In the genomic region with DNA sequence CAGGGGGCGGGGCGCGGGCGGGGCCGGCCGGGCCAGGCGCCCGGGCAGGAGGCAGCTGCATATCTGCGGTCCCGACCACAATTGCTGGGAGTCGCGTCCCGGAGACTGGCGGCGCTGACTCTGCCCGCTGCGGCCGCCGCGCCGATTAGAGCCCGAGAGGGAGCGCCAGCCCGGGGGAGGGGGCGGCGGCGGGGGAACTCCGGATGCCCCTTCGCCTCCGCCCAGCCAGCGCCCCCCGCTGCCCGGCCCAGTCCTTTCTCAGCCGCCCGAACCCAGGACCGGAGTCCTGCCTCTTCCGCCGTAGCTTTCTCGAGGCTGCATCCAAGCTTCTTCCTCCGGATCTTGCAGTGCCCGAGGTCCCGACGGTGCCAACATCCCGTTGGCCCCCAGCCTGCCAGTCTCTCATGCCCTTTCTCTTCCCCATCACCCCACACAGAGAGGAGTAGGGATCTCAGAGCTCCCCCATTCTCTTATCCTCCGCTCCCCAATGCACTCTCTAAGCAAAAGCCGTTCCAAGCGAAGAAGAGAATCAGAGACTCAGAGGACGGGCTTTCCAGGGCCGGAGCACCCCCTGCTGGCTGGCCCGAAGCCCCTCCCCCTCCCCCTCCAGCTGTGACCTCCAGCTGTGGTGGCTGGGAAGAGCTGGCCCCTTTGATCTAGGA, we compare ENCODE assay signal across 7 cellular contexts. TPM values are rescaled to one million over a fixed set of nuclear protein-coding genes. Genes with fewer than 3 reads are reported as not detected.
A peak's percentile ranks its signal among the peaks of the same experiment; 100 is the strongest.
DNase-seq lines count a peak whose midpoint lies in the region; ATAC-seq and TF ChIP-seq lines count a peak whose summit lies in the region.

No MANE protein-coding gene starts in this region.

- peak; percentile 79 for TF ChIP-seq CTCF in fibroblast of the aortic adventitia (IDR thresholded peaks at IDR 0.05; ENCODE audit: insufficient read depth, low read length)
- peak; percentile 53 to 74 (median 62) for TF ChIP-seq CTCF in nephron (IDR thresholded peaks at IDR 0.05; ENCODE audit: unreplicated experiment in 3 of 3)

- peak overlapping the region; percentile 74 for H3K4me3 ChIP-seq in fibroblast of the aortic adventitia (ENCODE audit: low read depth, low read length)

- peak; percentile 65 for ATAC-seq in GM18498 (IDR thresholded peaks at IDR 0.05; ENCODE audit: unreplicated experiment)

- peak overlapping the region; percentile 89 to 96 (median 92) for H3K27ac Mint-ChIP-seq in nephron
- peak overlapping the region; percentile 76 for H3K27ac Mint-ChIP-seq in stimulated activated naive CD8-positive, alpha-beta T cell treated with anti-CD3 and anti-CD28 coated beads, Interleukin-15, Interleukin-2, amounts not matched to agents 100 ng/mL and 50 ng/mL, for 24 hours

- H3K9me3 Mint-ChIP-seq in nephron = no peaks in the 10 kb centered on the region
- no peaks in the 10 kb centered on the region for H3K9me3 Mint-ChIP-seq in stimulated activated naive CD8-positive, alpha-beta T cell treated with anti-CD3 and anti-CD28 coated beads, Interleukin-15, Interleukin-2, amounts not matched to agents 100 ng/mL and 50 ng/mL, for 24 hours

- H3K4me1 Mint-ChIP-seq in nephron = peaks cover 26% of the 10 kb centered on the region
- H3K4me1 Mint-ChIP-seq in stimulated activated naive CD8-positive, alpha-beta T cell treated with anti-CD3 and anti-CD28 coated beads, Interleukin-15, Interleukin-2, amounts not matched to agents 100 ng/mL and 50 ng/mL, for 24 hours (ENCODE audit: low read depth) = peaks cover 23% of the 10 kb centered on the region

- H3K36me3 Mint-ChIP-seq in nephron (ENCODE audit: low read depth) = no peaks in the 10 kb centered on the region
- H3K36me3 Mint-ChIP-seq in stimulated activated naive CD8-positive, alpha-beta T cell treated with anti-CD3 and anti-CD28 coated beads, Interleukin-15, Interleukin-2, amounts not matched to agents 100 ng/mL and 50 ng/mL, for 24 hours (ENCODE audit: low read depth) = no peaks in the 10 kb centered on the region

- DNase-seq in HK-2 (ENCODE audit: unreplicated experiment) (peak; percentile 58), RKO (ENCODE audit: low spot score) (peak; percentile 82), fibroblast of the aortic adventitia (ENCODE audit: low read depth) (peak; percentile 73)
- DNase-seq in activated T-helper 9 cell treated with anti-CD3 and anti-CD28 coated beads, Interleukin-2, amount 50 U/mL, for 16 hours (ENCODE audit: low read depth) = peak; percentile 54

- H3K27me3 Mint-ChIP-seq in nephron (ENCODE audit: low read depth) = peaks cover 15% of the 10 kb centered on the region
- peaks cover 2% of the 10 kb centered on the region for H3K27me3 Mint-ChIP-seq in stimulated activated naive CD8-positive, alpha-beta T cell treated with anti-CD3 and anti-CD28 coated beads, Interleukin-15, Interleukin-2, amounts not matched to agents 100 ng/mL and 50 ng/mL, for 24 hours

- H3K4me3 Mint-ChIP-seq in nephron = peak overlapping the region; percentile 98 to 99 (median 98)
- peak overlapping the region; percentile 86 for H3K4me3 Mint-ChIP-seq in stimulated activated naive CD8-positive, alpha-beta T cell treated with anti-CD3 and anti-CD28 coated beads, Interleukin-15, Interleukin-2, amounts not matched to agents 100 ng/mL and 50 ng/mL, for 24 hours

RNA-seq across cellular contexts. Expression of gene SP7, which starts 8.8 kb away (rescaled TPM):
- total RNA-seq in fibroblast of the aortic adventitia (ENCODE audit: low replicate concordance) = not detected in 2 replicates

RNA-seq across cellular contexts. Expression of gene AAAS, which starts 23.5 kb away (rescaled TPM):
- 16.4 and 46.4 TPM in 2 replicates for total RNA-seq in fibroblast of the aortic adventitia (ENCODE audit: low replicate concordance)

RNA-seq across cellular contexts. Expression of gene SP1, which starts 35.0 kb away (rescaled TPM):
- 28.0 and 63.3 TPM in 2 replicates for total RNA-seq in fibroblast of the aortic adventitia (ENCODE audit: low replicate concordance)

RNA-seq across cellular contexts. Expression of gene MYG1, which starts 45.5 kb away (rescaled TPM):
- total RNA-seq in fibroblast of the aortic adventitia (ENCODE audit: low replicate concordance) = 34.8 and 39.5 TPM in 2 replicates

RNA-seq across cellular contexts. Expression of gene PFDN5, which starts 49.6 kb away (rescaled TPM):
- 441 and 577 TPM in 2 replicates for total RNA-seq in fibroblast of the aortic adventitia (ENCODE audit: low replicate concordance)

Comparison
In these comparisons a context has a peak if more than half of its experiments do, and no peak if none do; other contexts are left out.
1. Peak in every context shown above with its lines: DNase-seq, ATAC-seq and H3K4me3 ChIP-seq.